Comparison of ENCODE assay signal across 1 cellular context in the genomic region with DNA sequence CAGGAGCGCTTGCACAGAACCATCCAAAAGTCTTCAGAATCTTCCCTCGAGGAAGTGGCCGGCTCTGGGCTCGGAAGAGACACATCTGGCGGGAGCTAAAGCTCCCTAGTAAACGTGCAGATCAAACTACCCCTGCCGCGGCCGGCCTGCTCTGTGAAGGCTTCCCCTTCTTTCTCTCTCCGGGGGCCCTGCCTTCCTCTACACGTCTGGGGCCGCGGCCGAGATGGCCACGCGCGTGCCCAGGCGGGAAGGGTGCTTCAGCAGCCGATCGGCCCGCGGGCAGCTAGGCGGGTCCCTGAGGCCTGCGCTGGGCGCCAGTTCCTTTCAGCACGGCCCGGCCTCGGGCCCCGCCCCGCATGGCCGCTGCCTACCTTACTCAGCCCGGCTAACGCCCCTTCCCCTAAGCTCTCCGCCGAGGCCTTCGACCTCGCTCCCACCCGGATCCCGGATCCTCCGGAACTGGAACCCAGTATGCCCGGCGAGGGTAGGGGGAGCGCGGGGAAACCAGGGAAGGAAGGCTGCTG.
TF ChIP-seq lines count a peak whose summit lies in the region.

No MANE protein-coding gene starts in this region.

TF ChIP-seq in H1, 55 proteins besides CTCF, POLR2A, EP300 and RAD21 (continued from another document):
- TF ChIP-seq, protein P1, sequence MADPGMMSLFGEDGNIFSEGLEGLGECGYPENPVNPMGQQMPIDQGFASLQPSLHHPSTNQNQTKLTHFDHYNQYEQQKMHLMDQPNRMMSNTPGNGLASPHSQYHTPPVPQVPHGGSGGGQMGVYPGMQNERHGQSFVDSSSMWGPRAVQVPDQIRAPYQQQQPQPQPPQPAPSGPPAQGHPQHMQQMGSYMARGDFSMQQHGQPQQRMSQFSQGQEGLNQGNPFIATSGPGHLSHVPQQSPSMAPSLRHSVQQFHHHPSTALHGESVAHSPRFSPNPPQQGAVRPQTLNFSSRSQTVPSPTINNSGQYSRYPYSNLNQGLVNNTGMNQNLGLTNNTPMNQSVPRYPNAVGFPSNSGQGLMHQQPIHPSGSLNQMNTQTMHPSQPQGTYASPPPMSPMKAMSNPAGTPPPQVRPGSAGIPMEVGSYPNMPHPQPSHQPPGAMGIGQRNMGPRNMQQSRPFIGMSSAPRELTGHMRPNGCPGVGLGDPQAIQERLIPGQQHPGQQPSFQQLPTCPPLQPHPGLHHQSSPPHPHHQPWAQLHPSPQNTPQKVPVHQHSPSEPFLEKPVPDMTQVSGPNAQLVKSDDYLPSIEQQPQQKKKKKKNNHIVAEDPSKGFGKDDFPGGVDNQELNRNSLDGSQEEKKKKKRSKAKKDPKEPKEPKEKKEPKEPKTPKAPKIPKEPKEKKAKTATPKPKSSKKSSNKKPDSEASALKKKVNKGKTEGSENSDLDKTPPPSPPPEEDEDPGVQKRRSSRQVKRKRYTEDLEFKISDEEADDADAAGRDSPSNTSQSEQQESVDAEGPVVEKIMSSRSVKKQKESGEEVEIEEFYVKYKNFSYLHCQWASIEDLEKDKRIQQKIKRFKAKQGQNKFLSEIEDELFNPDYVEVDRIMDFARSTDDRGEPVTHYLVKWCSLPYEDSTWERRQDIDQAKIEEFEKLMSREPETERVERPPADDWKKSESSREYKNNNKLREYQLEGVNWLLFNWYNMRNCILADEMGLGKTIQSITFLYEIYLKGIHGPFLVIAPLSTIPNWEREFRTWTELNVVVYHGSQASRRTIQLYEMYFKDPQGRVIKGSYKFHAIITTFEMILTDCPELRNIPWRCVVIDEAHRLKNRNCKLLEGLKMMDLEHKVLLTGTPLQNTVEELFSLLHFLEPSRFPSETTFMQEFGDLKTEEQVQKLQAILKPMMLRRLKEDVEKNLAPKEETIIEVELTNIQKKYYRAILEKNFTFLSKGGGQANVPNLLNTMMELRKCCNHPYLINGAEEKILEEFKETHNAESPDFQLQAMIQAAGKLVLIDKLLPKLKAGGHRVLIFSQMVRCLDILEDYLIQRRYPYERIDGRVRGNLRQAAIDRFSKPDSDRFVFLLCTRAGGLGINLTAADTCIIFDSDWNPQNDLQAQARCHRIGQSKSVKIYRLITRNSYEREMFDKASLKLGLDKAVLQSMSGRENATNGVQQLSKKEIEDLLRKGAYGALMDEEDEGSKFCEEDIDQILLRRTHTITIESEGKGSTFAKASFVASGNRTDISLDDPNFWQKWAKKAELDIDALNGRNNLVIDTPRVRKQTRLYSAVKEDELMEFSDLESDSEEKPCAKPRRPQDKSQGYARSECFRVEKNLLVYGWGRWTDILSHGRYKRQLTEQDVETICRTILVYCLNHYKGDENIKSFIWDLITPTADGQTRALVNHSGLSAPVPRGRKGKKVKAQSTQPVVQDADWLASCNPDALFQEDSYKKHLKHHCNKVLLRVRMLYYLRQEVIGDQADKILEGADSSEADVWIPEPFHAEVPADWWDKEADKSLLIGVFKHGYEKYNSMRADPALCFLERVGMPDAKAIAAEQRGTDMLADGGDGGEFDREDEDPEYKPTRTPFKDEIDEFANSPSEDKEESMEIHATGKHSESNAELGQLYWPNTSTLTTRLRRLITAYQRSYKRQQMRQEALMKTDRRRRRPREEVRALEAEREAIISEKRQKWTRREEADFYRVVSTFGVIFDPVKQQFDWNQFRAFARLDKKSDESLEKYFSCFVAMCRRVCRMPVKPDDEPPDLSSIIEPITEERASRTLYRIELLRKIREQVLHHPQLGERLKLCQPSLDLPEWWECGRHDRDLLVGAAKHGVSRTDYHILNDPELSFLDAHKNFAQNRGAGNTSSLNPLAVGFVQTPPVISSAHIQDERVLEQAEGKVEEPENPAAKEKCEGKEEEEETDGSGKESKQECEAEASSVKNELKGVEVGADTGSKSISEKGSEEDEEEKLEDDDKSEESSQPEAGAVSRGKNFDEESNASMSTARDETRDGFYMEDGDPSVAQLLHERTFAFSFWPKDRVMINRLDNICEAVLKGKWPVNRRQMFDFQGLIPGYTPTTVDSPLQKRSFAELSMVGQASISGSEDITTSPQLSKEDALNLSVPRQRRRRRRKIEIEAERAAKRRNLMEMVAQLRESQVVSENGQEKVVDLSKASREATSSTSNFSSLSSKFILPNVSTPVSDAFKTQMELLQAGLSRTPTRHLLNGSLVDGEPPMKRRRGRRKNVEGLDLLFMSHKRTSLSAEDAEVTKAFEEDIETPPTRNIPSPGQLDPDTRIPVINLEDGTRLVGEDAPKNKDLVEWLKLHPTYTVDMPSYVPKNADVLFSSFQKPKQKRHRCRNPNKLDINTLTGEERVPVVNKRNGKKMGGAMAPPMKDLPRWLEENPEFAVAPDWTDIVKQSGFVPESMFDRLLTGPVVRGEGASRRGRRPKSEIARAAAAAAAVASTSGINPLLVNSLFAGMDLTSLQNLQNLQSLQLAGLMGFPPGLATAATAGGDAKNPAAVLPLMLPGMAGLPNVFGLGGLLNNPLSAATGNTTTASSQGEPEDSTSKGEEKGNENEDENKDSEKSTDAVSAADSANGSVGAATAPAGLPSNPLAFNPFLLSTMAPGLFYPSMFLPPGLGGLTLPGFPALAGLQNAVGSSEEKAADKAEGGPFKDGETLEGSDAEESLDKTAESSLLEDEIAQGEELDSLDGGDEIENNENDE (IDR thresholded peaks at IDR 0.05; ENCODE audit: insufficient replicate concordance, low read length) = no peak
- TF ChIP-seq, protein P2, sequence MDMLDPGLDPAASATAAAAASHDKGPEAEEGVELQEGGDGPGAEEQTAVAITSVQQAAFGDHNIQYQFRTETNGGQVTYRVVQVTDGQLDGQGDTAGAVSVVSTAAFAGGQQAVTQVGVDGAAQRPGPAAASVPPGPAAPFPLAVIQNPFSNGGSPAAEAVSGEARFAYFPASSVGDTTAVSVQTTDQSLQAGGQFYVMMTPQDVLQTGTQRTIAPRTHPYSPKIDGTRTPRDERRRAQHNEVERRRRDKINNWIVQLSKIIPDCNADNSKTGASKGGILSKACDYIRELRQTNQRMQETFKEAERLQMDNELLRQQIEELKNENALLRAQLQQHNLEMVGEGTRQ (IDR thresholded peaks at IDR 0.05; ENCODE audit: low read length) = no peak
- no peak for TF ChIP-seq JUND (IDR thresholded peaks at IDR 0.05; ENCODE audit: low read length)
- no peak for TF ChIP-seq CBX8 (IDR thresholded peaks at IDR 0.05; ENCODE audit: borderline replicate concordance, low read depth, low read length)
- no peak for TF ChIP-seq JUN (IDR thresholded peaks at IDR 0.05; ENCODE audit: low read depth, low read length)
- no peak for TF ChIP-seq RBBP5 (IDR thresholded peaks at IDR 0.05; ENCODE audit: borderline replicate concordance, low read depth, low read length)
- no peak for TF ChIP-seq TAF7 (optimal IDR thresholded peaks at IDR 0.05; ENCODE audit: borderline replicate concordance, low read depth, low read length)
- TF ChIP-seq GTF2F1 (IDR thresholded peaks at IDR 0.05; ENCODE audit: borderline replicate concordance, low read depth, low read length) = no peak
- TF ChIP-seq FOSL1 (IDR thresholded peaks at IDR 0.05; ENCODE audit: insufficient read depth, low read depth, low read length) = no peak
- no peak for TF ChIP-seq TAF1 (IDR thresholded peaks at IDR 0.05; ENCODE audit: low read depth, low read length)
- no peak for TF ChIP-seq SP4 (IDR thresholded peaks at IDR 0.05; ENCODE audit: low read length)
- TF ChIP-seq BCL11A (IDR thresholded peaks at IDR 0.05; ENCODE audit: low read depth in 2 of 2, low read length in 2 of 2) = no peak
- TF ChIP-seq ASH2L (IDR thresholded peaks at IDR 0.05; ENCODE audit: low read length) = peak; percentile 79
- TF ChIP-seq CTBP2 (IDR thresholded peaks at IDR 0.05; ENCODE audit: borderline replicate concordance, insufficient read depth, insufficient read length, low read length) = no peak
- TF ChIP-seq KDM5A (IDR thresholded peaks at IDR 0.05; ENCODE audit: low read length) = no peak
- no peak for TF ChIP-seq KDM4A (IDR thresholded peaks at IDR 0.05; ENCODE audit: low read depth, low read length, severe bottlenecking)
- peak; percentile 39; the same call in 1 of the 2 replicates for TF ChIP-seq CHD1 (IDR thresholded peaks at IDR 0.05; ENCODE audit: low read depth, low read length)
- no peak for TF ChIP-seq NANOG (IDR thresholded peaks at IDR 0.05; ENCODE audit: insufficient read depth, low read depth, low read length, poor library complexity, severe bottlenecking)
